In the genomic region with DNA sequence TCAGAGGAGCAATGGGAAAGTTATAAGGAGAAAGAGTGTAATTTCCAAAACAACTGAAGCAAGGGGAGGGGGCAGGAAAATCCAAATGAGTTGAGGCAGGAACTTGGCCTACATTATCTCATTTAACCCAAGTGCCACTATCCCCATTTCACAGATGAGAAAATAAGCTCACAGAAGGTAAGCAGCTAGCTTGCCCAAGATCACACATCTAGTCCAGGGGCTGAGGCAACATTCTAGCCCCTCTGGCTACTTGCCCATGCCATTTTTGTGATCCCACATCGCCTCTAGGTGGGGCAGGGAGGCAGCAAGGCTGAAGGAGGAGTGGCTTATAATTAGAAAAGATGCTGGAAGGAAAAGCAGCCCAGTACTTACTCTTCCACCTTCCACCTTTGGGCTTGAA, we compare ENCODE assay signal across 1 cellular context.
TF ChIP-seq lines count a peak whose summit lies in the region.

No MANE protein-coding gene starts in this region.

TF ChIP-seq in K562, 482 proteins besides CTCF, POLR2A, EP300 and RAD21:
- TF ChIP-seq, protein P1, sequence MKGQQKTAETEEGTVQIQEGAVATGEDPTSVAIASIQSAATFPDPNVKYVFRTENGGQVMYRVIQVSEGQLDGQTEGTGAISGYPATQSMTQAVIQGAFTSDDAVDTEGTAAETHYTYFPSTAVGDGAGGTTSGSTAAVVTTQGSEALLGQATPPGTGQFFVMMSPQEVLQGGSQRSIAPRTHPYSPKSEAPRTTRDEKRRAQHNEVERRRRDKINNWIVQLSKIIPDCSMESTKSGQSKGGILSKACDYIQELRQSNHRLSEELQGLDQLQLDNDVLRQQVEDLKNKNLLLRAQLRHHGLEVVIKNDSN (CRISPR knock-in tag; IDR thresholded peaks at IDR 0.05): no peak
- TF ChIP-seq GABPA (tag; conservative IDR thresholded peaks at IDR 0.05; ENCODE audit: low read depth) (no peak), PCBP1 (IDR thresholded peaks at IDR 0.05; ENCODE audit: low read depth, low read length, poor library complexity, severe bottlenecking) (no peak), NEUROD1 (IDR thresholded peaks at IDR 0.05; ENCODE audit: borderline replicate concordance, low read depth, low read length, partially characterized antibody) (no peak), ZNF212 (CRISPR knock-in tag; IDR thresholded peaks at IDR 0.05) (no peak), RBM39 (optimal IDR thresholded peaks at IDR 0.05; ENCODE audit: low read depth, low read length) (no peak), GATA2 (CRISPR knock-in tag; IDR thresholded peaks at IDR 0.05) (no peak), HDAC8 (tag; IDR thresholded peaks at IDR 0.05) (no peak), NFRKB (IDR thresholded peaks at IDR 0.05; ENCODE audit: low read depth) (no peak), ZNF444 (CRISPR knock-in tag; IDR thresholded peaks at IDR 0.05) (no peak), ZNF584 (CRISPR knock-in tag; IDR thresholded peaks at IDR 0.05; ENCODE audit: low read depth) (no peak), LARP7 (IDR thresholded peaks at IDR 0.05) (no peak), ZNF75A (CRISPR knock-in tag; IDR thresholded peaks at IDR 0.05) (no peak), NFIC (IDR thresholded peaks at IDR 0.05) (peak; percentile 70), ELF4 (CRISPR knock-in tag; IDR thresholded peaks at IDR 0.05) (no peak), SMAD4 (CRISPR knock-in tag; conservative IDR thresholded peaks at IDR 0.05) (no peak), ZNF778 (CRISPR knock-in tag; IDR thresholded peaks at IDR 0.05) (no peak), NUFIP1 (IDR thresholded peaks at IDR 0.05; ENCODE audit: partially characterized antibody) (no peak), RBM25 (IDR thresholded peaks at IDR 0.05; ENCODE audit: low read depth, low read length, severe bottlenecking) (peak; percentile 67), MTA2 (IDR thresholded peaks at IDR 0.05; ENCODE audit: low read depth) (no peak), STAT5A (IDR thresholded peaks at IDR 0.05; ENCODE audit: borderline replicate concordance, low read length) (no peak), SP1 (CRISPR knock-in tag; IDR thresholded peaks at IDR 0.05) (no peak), KDM1A (IDR thresholded peaks at IDR 0.05) (0 out of 4 replicates have a peak, but pooled peaks of 1 of the 2 experiments have one; percentile 17), BCOR (IDR thresholded peaks at IDR 0.05) (peak; percentile 57; the same call in 1 of the 2 replicates), HMG20B (CRISPR knock-in tag; IDR thresholded peaks at IDR 0.05) (no peak), SMAD1 (IDR thresholded peaks at IDR 0.05; ENCODE audit: low read depth, low read length, partially characterized antibody) (no peak), RCOR1 (IDR thresholded peaks at IDR 0.05; ENCODE audit: borderline replicate concordance in 1 of 2, low read depth in 2 of 2, low read length in 2 of 2) (peak in 1 of 2 experiments; percentile 35; a peak in 1 of 4 replicates), FOXJ3 (CRISPR knock-in tag; IDR thresholded peaks at IDR 0.05) (no peak), ZKSCAN8 (CRISPR knock-in tag; IDR thresholded peaks at IDR 0.05) (no peak), ZNF121 (CRISPR knock-in tag; conservative IDR thresholded peaks at IDR 0.05) (no peak)
- TF ChIP-seq, protein P2, sequence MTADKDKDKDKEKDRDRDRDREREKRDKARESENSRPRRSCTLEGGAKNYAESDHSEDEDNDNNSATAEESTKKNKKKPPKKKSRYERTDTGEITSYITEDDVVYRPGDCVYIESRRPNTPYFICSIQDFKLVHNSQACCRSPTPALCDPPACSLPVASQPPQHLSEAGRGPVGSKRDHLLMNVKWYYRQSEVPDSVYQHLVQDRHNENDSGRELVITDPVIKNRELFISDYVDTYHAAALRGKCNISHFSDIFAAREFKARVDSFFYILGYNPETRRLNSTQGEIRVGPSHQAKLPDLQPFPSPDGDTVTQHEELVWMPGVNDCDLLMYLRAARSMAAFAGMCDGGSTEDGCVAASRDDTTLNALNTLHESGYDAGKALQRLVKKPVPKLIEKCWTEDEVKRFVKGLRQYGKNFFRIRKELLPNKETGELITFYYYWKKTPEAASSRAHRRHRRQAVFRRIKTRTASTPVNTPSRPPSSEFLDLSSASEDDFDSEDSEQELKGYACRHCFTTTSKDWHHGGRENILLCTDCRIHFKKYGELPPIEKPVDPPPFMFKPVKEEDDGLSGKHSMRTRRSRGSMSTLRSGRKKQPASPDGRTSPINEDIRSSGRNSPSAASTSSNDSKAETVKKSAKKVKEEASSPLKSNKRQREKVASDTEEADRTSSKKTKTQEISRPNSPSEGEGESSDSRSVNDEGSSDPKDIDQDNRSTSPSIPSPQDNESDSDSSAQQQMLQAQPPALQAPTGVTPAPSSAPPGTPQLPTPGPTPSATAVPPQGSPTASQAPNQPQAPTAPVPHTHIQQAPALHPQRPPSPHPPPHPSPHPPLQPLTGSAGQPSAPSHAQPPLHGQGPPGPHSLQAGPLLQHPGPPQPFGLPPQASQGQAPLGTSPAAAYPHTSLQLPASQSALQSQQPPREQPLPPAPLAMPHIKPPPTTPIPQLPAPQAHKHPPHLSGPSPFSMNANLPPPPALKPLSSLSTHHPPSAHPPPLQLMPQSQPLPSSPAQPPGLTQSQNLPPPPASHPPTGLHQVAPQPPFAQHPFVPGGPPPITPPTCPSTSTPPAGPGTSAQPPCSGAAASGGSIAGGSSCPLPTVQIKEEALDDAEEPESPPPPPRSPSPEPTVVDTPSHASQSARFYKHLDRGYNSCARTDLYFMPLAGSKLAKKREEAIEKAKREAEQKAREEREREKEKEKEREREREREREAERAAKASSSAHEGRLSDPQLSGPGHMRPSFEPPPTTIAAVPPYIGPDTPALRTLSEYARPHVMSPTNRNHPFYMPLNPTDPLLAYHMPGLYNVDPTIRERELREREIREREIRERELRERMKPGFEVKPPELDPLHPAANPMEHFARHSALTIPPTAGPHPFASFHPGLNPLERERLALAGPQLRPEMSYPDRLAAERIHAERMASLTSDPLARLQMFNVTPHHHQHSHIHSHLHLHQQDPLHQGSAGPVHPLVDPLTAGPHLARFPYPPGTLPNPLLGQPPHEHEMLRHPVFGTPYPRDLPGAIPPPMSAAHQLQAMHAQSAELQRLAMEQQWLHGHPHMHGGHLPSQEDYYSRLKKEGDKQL (CRISPR knock-in tag; IDR thresholded peaks at IDR 0.05; ENCODE audit: borderline replicate concordance): no peak
- TF ChIP-seq, protein P3, sequence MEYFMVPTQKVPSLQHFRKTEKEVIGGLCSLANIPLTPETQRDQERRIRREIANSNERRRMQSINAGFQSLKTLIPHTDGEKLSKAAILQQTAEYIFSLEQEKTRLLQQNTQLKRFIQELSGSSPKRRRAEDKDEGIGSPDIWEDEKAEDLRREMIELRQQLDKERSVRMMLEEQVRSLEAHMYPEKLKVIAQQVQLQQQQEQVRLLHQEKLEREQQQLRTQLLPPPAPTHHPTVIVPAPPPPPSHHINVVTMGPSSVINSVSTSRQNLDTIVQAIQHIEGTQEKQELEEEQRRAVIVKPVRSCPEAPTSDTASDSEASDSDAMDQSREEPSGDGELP (CRISPR knock-in tag; IDR thresholded peaks at IDR 0.05; ENCODE audit: borderline replicate concordance): no peak
- TF ChIP-seq, protein P4, sequence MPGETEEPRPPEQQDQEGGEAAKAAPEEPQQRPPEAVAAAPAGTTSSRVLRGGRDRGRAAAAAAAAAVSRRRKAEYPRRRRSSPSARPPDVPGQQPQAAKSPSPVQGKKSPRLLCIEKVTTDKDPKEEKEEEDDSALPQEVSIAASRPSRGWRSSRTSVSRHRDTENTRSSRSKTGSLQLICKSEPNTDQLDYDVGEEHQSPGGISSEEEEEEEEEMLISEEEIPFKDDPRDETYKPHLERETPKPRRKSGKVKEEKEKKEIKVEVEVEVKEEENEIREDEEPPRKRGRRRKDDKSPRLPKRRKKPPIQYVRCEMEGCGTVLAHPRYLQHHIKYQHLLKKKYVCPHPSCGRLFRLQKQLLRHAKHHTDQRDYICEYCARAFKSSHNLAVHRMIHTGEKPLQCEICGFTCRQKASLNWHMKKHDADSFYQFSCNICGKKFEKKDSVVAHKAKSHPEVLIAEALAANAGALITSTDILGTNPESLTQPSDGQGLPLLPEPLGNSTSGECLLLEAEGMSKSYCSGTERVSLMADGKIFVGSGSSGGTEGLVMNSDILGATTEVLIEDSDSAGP (CRISPR knock-in tag; IDR thresholded peaks at IDR 0.05): no peak
